Comparison of ENCODE assay signal across 22 cellular contexts in the genomic region with DNA sequence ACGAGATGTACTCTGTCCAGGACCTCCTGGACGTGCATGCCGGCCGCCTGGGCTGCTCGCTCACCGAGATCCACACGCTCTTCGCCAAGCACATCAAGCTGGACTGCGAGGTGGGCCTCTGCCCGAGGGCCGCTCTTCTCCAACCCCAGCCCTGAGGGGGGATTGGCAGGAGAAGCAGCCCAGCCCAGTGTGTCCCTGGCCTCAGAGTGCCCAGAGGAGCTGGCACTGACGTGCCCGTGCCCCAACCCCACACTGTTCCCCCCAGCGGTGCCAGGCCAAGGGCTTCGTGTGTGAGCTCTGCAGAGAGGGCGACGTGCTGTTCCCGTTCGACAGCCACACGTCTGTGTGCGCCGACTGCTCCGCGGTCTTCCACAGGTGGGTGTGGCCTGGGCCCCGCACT. TPM values are rescaled to one million over a fixed set of nuclear protein-coding genes. Genes with fewer than 3 reads are reported as not detected.
A peak's percentile ranks its signal among the peaks of the same experiment; 100 is the strongest.
DNase-seq lines count a peak whose midpoint lies in the region; ATAC-seq, FAIRE-seq and TF ChIP-seq lines count a peak whose summit lies in the region.
"Had no signal": no experiment of that assay in that cellular context is flagged by ENCODE, and none has a peak within 500 bp of the region (broad histone marks: within the 10 kb centered on the region; RNA-seq: fewer than 3 reads in every experiment).

No MANE protein-coding gene starts in this region.

- no peak for TF ChIP-seq EP300 in HepG2 (IDR thresholded peaks at IDR 0.05; ENCODE audit: low read depth in 2 of 2, low read length in 2 of 2)
- no peak for TF ChIP-seq EP300 in HepG2 (CRISPR knock-in tag; IDR thresholded peaks at IDR 0.05; ENCODE audit: borderline replicate concordance)

- H4K20me1 ChIP-seq in HepG2 (ENCODE audit: insufficient read depth, low read length) (no peaks in the 10 kb centered on the region), osteoblast (ENCODE audit: insufficient read depth, low read length) (no peaks in the 10 kb centered on the region)

- POLR2A ChIA-PET in HEK293 (lab: Yijun Ruan, JAX) = no interaction called here
- POLR2A ChIA-PET in HepG2 (lab: Yijun Ruan, JAX) = interaction anchor here (1.3 kb wide), 1 partner anchor 10 kb away, joined by 5 read pairs; no protein-coding TSS in a partner anchor

- H3K4me1 ChIP-seq in HEK293 (ENCODE audit: control insufficient read depth, insufficient read depth, low read length) (no peaks in the 10 kb centered on the region), HepG2 (ENCODE audit: insufficient read depth, low read length) (no peaks in the 10 kb centered on the region), osteoblast (ENCODE audit: insufficient read depth, low read length) (no peaks in the 10 kb centered on the region), lower lobe of right lung (no peaks in the 10 kb centered on the region)
- H3K4me1 ChIP-seq: A549, Caco-2 had no signal

- intact Hi-C loops in HepG2 (cut with micrococcal nuclease; ENCODE audit: unreplicated experiment) (no loop called here), lower lobe of right lung (cut with DNase I) (no loop called here)

- no peak for TF ChIP-seq RAD21 in HepG2 (CRISPR knock-in tag; IDR thresholded peaks at IDR 0.05)

- H3K79me2 ChIP-seq in HepG2 (ENCODE audit: insufficient read depth, low read length) (no peaks in the 10 kb centered on the region), osteoblast (ENCODE audit: insufficient read depth, low read length) (no peaks in the 10 kb centered on the region)

- H3K4me3 ChIP-seq in HEK293 (ENCODE audit: low read depth, low read length) (no peak overlapping the region), HepG2 (replicated peaks in 1 of 3; ENCODE audit: insufficient read depth in 1 of 3, low read depth in 2 of 3, low read length in 3 of 3) (no peak overlapping the region), osteoblast (ENCODE audit: insufficient read depth, low read length) (no peak overlapping the region), lower lobe of right lung (no peak overlapping the region)
- H3K4me3 ChIP-seq: A549; BLaER1 treated with 17β-estradiol and CSF1 and Interleukin-3, amounts not matched to agents 10 nM and 100 nM had no signal

- no peak for ATAC-seq in HepG2
- ATAC-seq in GM21737 (IDR thresholded peaks at IDR 0.05; ENCODE audit: unreplicated experiment) = no peak
- ATAC-seq in lower lobe of right lung = no peak
- ATAC-seq: A549; CD8-positive, alpha-beta T cell had no signal

- TF ChIP-seq POLR2A in HepG2 (IDR thresholded peaks at IDR 0.05; ENCODE audit: insufficient read depth in 1 of 2, low read depth in 2 of 2, low read length in 2 of 2) = no peak

- H3K27ac ChIP-seq in HEK293 (ENCODE audit: extremely low read depth, low read depth, low read length) (no peak overlapping the region), HepG2 (ENCODE audit: extremely low read length, insufficient read depth, low read length) (no peak overlapping the region), osteoblast (ENCODE audit: low read depth, low read length) (no peak overlapping the region), lower lobe of right lung (no peak overlapping the region)
- H3K27ac ChIP-seq: 22Rv1; A549; BLaER1 treated with 17β-estradiol and CSF1 and Interleukin-3, amounts not matched to agents 10 nM and 100 nM; C4-2B had no signal

- CTCF ChIA-PET in HEK293 (lab: Yijun Ruan, JAX) (interaction anchor here (0.7 kb wide), 1 partner anchor 34 kb away, joined by 3 read pairs; no protein-coding TSS in a partner anchor), HepG2 (lab: Yijun Ruan, JAX; ENCODE audit: low intra/inter-chr PET ratio, low total read pairs) (no interaction called here)

- in situ Hi-C loops in HepG2 (cut with HindIII; ENCODE audit: extremely low pct_ligation_motif_present, low pct_unique_long_range_greater_than_20kb) = no loop called here

- WGBS in HepG2 (ENCODE audit: low lambda C conversion rate) = 96% methylated on average over 17 of the region's 25 CpGs

- FAIRE-seq in HepG2 (lab: Jason Lieb, UNC) = no peak
- FAIRE-seq: A549, D721Med, G401.6, GM12891, GM19239 had no signal

- H3K9me3 ChIP-seq in HEK293 (ENCODE audit: control insufficient read depth, insufficient read depth, low read depth, low read length) (no peaks in the 10 kb centered on the region), HepG2 (ENCODE audit: low read length) (no peaks in the 10 kb centered on the region), osteoblast (ENCODE audit: low read depth, low read length) (no peaks in the 10 kb centered on the region), lower lobe of right lung (no peaks in the 10 kb centered on the region)
- H3K9me3 ChIP-seq: A549; BLaER1 treated with 17β-estradiol and CSF1 and Interleukin-3, amounts not matched to agents 10 nM and 100 nM; Caco-2 had no signal

- DNase-seq in epidermal melanocyte (ENCODE audit: insufficient read length, low spot score) (peak; percentile 3), HepG2 (ENCODE audit: low spot score) (no peak), osteoblast (ENCODE audit: insufficient read length, low spot score, missing footprints) (peak; percentile 79), amniotic stem cell (lab: John Stamatoyannopoulos, UW) (no peak), lower lobe of right lung (no peak)
- DNase-seq: AML-193; Caco-2; Calu3; CD4-positive, alpha-beta T cell; CD8-positive, alpha-beta T cell; DMS79 treated with DMSO at 0.1 percent for 48 hours; GF-D8 had no signal

- TF ChIP-seq CTCF in HEK293 (tag by site-specific recombination; IDR thresholded peaks at IDR 0.05) (no peak), HepG2 (CRISPR knock-in tag; IDR thresholded peaks at IDR 0.05) (no peak), osteoblast (IDR thresholded peaks at IDR 0.05; ENCODE audit: extremely low read depth, low read depth, low read length) (no peak), lower lobe of right lung (IDR thresholded peaks at IDR 0.05) (no peak)

- no peak overlapping the region for H2AFZ ChIP-seq in HepG2 (ENCODE audit: low read length)
- no peak overlapping the region for H2AFZ ChIP-seq in osteoblast (ENCODE audit: low read length)

- H3K27me3 ChIP-seq in HepG2 (ENCODE audit: control insufficient read depth in 1 of 2, insufficient read depth in 2 of 2, low read length in 2 of 2) (no peaks in the 10 kb centered on the region), osteoblast (ENCODE audit: insufficient read depth, low read length) (no peaks in the 10 kb centered on the region), lower lobe of right lung (ENCODE audit: low read depth) (no peaks in the 10 kb centered on the region)
- H3K27me3 ChIP-seq: BLaER1 treated with 17β-estradiol and CSF1 and Interleukin-3, amounts not matched to agents 10 nM and 100 nM had no signal

- H3K9ac ChIP-seq in HepG2 (ENCODE audit: insufficient read depth, low read depth, low read length) = no peak overlapping the region

- no peak overlapping the region for H3K4me2 ChIP-seq in HepG2 (ENCODE audit: low read depth, low read length)
- no peak overlapping the region for H3K4me2 ChIP-seq in osteoblast (ENCODE audit: insufficient read depth, low read length)
- H3K4me2 ChIP-seq: A549; BLaER1 treated with 17β-estradiol and CSF1 and Interleukin-3, amounts not matched to agents 10 nM and 100 nM had no signal

- BruUV-seq in HepG2 (replicated peaks; lab: Mats Ljungman, UMichigan) = no TSS peak

- H3K36me3 ChIP-seq in HEK293 (ENCODE audit: control insufficient read depth in 2 of 2, insufficient read depth in 1 of 2, low read length in 2 of 2) (peaks cover 2 to 57% of the 10 kb centered on the region in 2 experiments; a peak in 2 of 3 replicates), HepG2 (replicated peaks in 1 of 2; ENCODE audit: control insufficient read depth in 1 of 2, insufficient read depth in 2 of 2, low read length in 2 of 2) (peaks cover 13 to 16% of the 10 kb centered on the region in 2 experiments; a peak in 4 of 5 replicates), osteoblast (ENCODE audit: insufficient read depth, low read length) (peaks cover under 1% of the 10 kb centered on the region), lower lobe of right lung (peaks cover 57% of the 10 kb centered on the region)

RNA-seq across cellular contexts. Expression of gene DEF8, which starts 15.6 kb away (rescaled TPM):
- total RNA-seq in HepG2 (2016; rRNA removed; fragmentation: Illumina TruSeq; extraction: Trizol) (98.5 and 107 TPM in 2 replicates), osteoblast (48.6 and 48.9 TPM in 2 replicates), lower lobe of right lung (66.0 TPM)
- total RNA-seq in HepG2 (2016; cell fraction: cytosol; rRNA removed; fragmentation: Illumina TruSeq; extraction: Trizol; ENCODE audit: low read depth) = 134 and 176 TPM in 2 replicates
- 103 and 113 TPM in 2 replicates for total RNA-seq in HepG2 (2016; cell fraction: insoluble cytoplasmic fraction; rRNA removed; fragmentation: Illumina TruSeq; extraction: Trizol)
- total RNA-seq in HepG2 (2016; cell fraction: membrane; rRNA removed; fragmentation: Illumina TruSeq; extraction: Trizol) = 127 and 160 TPM in 2 replicates
- total RNA-seq in HepG2 (2016; cell fraction: nucleus; rRNA removed; fragmentation: Illumina TruSeq; extraction: Trizol) = 48.8 and 61.5 TPM in 2 replicates
- 98.2 and 108 TPM in 2 replicates for polyA plus RNA-seq in HepG2 (2011; rRNA removed)
- polyA plus RNA-seq in HepG2 (2011; cell fraction: cytosol; rRNA removed) = 100 and 138 TPM in 2 replicates
- 490 and 545 TPM in 2 replicates for polyA plus RNA-seq in HepG2 (2011; cell fraction: nucleus; rRNA removed)
- polyA plus RNA-seq in HepG2 (2012) = 37.2 and 56.0 TPM in 2 replicates
- 170 and 205 TPM in 2 replicates for polyA plus RNA-seq in HepG2 (2016; cell fraction: cytosol; fragmentation: Illumina TruSeq; extraction: Trizol; ENCODE audit: low read depth)
- 116 and 132 TPM in 2 replicates for polyA plus RNA-seq in HepG2 (2016; cell fraction: insoluble cytoplasmic fraction; fragmentation: Illumina TruSeq; extraction: Trizol; ENCODE audit: low read depth)
- 126 and 153 TPM in 2 replicates for polyA plus RNA-seq in HepG2 (2016; cell fraction: membrane; fragmentation: Illumina TruSeq; extraction: Trizol; ENCODE audit: low read depth)
- polyA plus RNA-seq in HepG2 (2016; cell fraction: nucleus; fragmentation: Illumina TruSeq; extraction: Trizol; ENCODE audit: insufficient read depth, low read depth) = 123 and 136 TPM in 2 replicates
- 22.3 and 116 TPM in 2 replicates for polyA minus RNA-seq in HepG2 (2011; rRNA and poly(A)+ RNA removed; ENCODE audit: low replicate concordance)
- 31.8 and 36.4 TPM in 2 replicates for polyA minus RNA-seq in HepG2 (2011; cell fraction: cytosol; rRNA and poly(A)+ RNA removed)
- 46.0 and 51.1 TPM in 2 replicates for polyA minus RNA-seq in HepG2 (2011; cell fraction: nucleus; rRNA and poly(A)+ RNA removed)

RNA-seq across cellular contexts. Expression of gene TUBB3, which starts 41.1 kb away (rescaled TPM):
- total RNA-seq in HepG2 (2016; rRNA removed; fragmentation: Illumina TruSeq; extraction: Trizol) (161 and 185 TPM in 2 replicates), osteoblast (166 and 239 TPM in 2 replicates), lower lobe of right lung (2.1 TPM)
- 94.2 and 96.8 TPM in 2 replicates for total RNA-seq in HepG2 (2016; cell fraction: cytosol; rRNA removed; fragmentation: Illumina TruSeq; extraction: Trizol; ENCODE audit: low read depth)
- 145 and 195 TPM in 2 replicates for total RNA-seq in HepG2 (2016; cell fraction: insoluble cytoplasmic fraction; rRNA removed; fragmentation: Illumina TruSeq; extraction: Trizol)
- total RNA-seq in HepG2 (2016; cell fraction: membrane; rRNA removed; fragmentation: Illumina TruSeq; extraction: Trizol) = 140 and 142 TPM in 2 replicates
- 81.3 and 94.7 TPM in 2 replicates for total RNA-seq in HepG2 (2016; cell fraction: nucleus; rRNA removed; fragmentation: Illumina TruSeq; extraction: Trizol)
- polyA plus RNA-seq in HepG2 (2011; rRNA removed) = 110 and 152 TPM in 2 replicates
- 84.2 and 120 TPM in 2 replicates for polyA plus RNA-seq in HepG2 (2011; cell fraction: cytosol; rRNA removed)
- polyA plus RNA-seq in HepG2 (2011; cell fraction: nucleus; rRNA removed) = 168 and 179 TPM in 2 replicates
- 45.2 and 119 TPM in 2 replicates for polyA plus RNA-seq in HepG2 (2012)
- polyA plus RNA-seq in HepG2 (2016; cell fraction: cytosol; fragmentation: Illumina TruSeq; extraction: Trizol; ENCODE audit: low read depth) = 63.1 and 64.3 TPM in 2 replicates
- polyA plus RNA-seq in HepG2 (2016; cell fraction: insoluble cytoplasmic fraction; fragmentation: Illumina TruSeq; extraction: Trizol; ENCODE audit: low read depth) = 127 and 159 TPM in 2 replicates
- 87.3 and 99.0 TPM in 2 replicates for polyA plus RNA-seq in HepG2 (2016; cell fraction: membrane; fragmentation: Illumina TruSeq; extraction: Trizol; ENCODE audit: low read depth)
- 138 and 154 TPM in 2 replicates for polyA plus RNA-seq in HepG2 (2016; cell fraction: nucleus; fragmentation: Illumina TruSeq; extraction: Trizol; ENCODE audit: insufficient read depth, low read depth)
- polyA minus RNA-seq in HepG2 (2011; rRNA and poly(A)+ RNA removed; ENCODE audit: low replicate concordance) = 34.9 and 340 TPM in 2 replicates
- polyA minus RNA-seq in HepG2 (2011; cell fraction: cytosol; rRNA and poly(A)+ RNA removed) = 99.4 and 107 TPM in 2 replicates
- polyA minus RNA-seq in HepG2 (2011; cell fraction: nucleus; rRNA and poly(A)+ RNA removed) = 34.8 and 42.6 TPM in 2 replicates

RNA-seq across cellular contexts. Expression of gene MC1R, which starts 45.5 kb away (rescaled TPM):
- 7.2 and 9.1 TPM in 2 replicates for total RNA-seq in HepG2 (2016; rRNA removed; fragmentation: Illumina TruSeq; extraction: Trizol)
- total RNA-seq in HepG2 (2016; cell fraction: cytosol; rRNA removed; fragmentation: Illumina TruSeq; extraction: Trizol; ENCODE audit: low read depth) = 3.5 and 3.7 TPM in 2 replicates
- total RNA-seq in HepG2 (2016; cell fraction: insoluble cytoplasmic fraction; rRNA removed; fragmentation: Illumina TruSeq; extraction: Trizol) = 8.1 and 8.7 TPM in 2 replicates
- total RNA-seq in HepG2 (2016; cell fraction: membrane; rRNA removed; fragmentation: Illumina TruSeq; extraction: Trizol) = 8.1 and 9.5 TPM in 2 replicates
- 7.2 and 7.7 TPM in 2 replicates for total RNA-seq in HepG2 (2016; cell fraction: nucleus; rRNA removed; fragmentation: Illumina TruSeq; extraction: Trizol)
- polyA plus RNA-seq in HepG2 (2011; rRNA removed) = 14.8 and 20.0 TPM in 2 replicates
- polyA plus RNA-seq in HepG2 (2011; cell fraction: cytosol; rRNA removed) = 14.8 and 18.9 TPM in 2 replicates
- 89.3 and 96.4 TPM in 2 replicates for polyA plus RNA-seq in HepG2 (2011; cell fraction: nucleus; rRNA removed)
- 6.5 and 12.0 TPM in 2 replicates for polyA plus RNA-seq in HepG2 (2012)
- polyA plus RNA-seq in HepG2 (2016; cell fraction: cytosol; fragmentation: Illumina TruSeq; extraction: Trizol; ENCODE audit: low read depth) = 2.9 and 3.1 TPM in 2 replicates
- 6.7 and 7.1 TPM in 2 replicates for polyA plus RNA-seq in HepG2 (2016; cell fraction: insoluble cytoplasmic fraction; fragmentation: Illumina TruSeq; extraction: Trizol; ENCODE audit: low read depth)
- polyA plus RNA-seq in HepG2 (2016; cell fraction: membrane; fragmentation: Illumina TruSeq; extraction: Trizol; ENCODE audit: low read depth) = 6.5 and 7.5 TPM in 2 replicates
- 17.7 and 19.3 TPM in 2 replicates for polyA plus RNA-seq in HepG2 (2016; cell fraction: nucleus; fragmentation: Illumina TruSeq; extraction: Trizol; ENCODE audit: insufficient read depth, low read depth)
- 23.7 and 30.7 TPM in 2 replicates for polyA minus RNA-seq in HepG2 (2011; rRNA and poly(A)+ RNA removed; ENCODE audit: low replicate concordance)
- 5.4 and 5.5 TPM in 2 replicates for polyA minus RNA-seq in HepG2 (2011; cell fraction: cytosol; rRNA and poly(A)+ RNA removed)
- polyA minus RNA-seq in HepG2 (2011; cell fraction: nucleus; rRNA and poly(A)+ RNA removed) = 16.0 and 17.0 TPM in 2 replicates
- 4.7 and 5.1 TPM in 2 replicates for total RNA-seq in osteoblast
- total RNA-seq in lower lobe of right lung = 5.3 TPM

RNA-seq across cellular contexts. Expression of gene DBNDD1, which starts 55.1 kb away (rescaled TPM):
- 13.0 and 17.0 TPM in 2 replicates for total RNA-seq in HepG2 (2016; rRNA removed; fragmentation: Illumina TruSeq; extraction: Trizol)
- 18.8 and 21.7 TPM in 2 replicates for total RNA-seq in HepG2 (2016; cell fraction: cytosol; rRNA removed; fragmentation: Illumina TruSeq; extraction: Trizol; ENCODE audit: low read depth)
- total RNA-seq in HepG2 (2016; cell fraction: insoluble cytoplasmic fraction; rRNA removed; fragmentation: Illumina TruSeq; extraction: Trizol) = 11.4 and 16.1 TPM in 2 replicates
- 40.2 and 47.3 TPM in 2 replicates for total RNA-seq in HepG2 (2016; cell fraction: membrane; rRNA removed; fragmentation: Illumina TruSeq; extraction: Trizol)
- 7.6 and 10.0 TPM in 2 replicates for total RNA-seq in HepG2 (2016; cell fraction: nucleus; rRNA removed; fragmentation: Illumina TruSeq; extraction: Trizol)
- polyA plus RNA-seq in HepG2 (2011; rRNA removed) = 40.4 and 51.0 TPM in 2 replicates
- polyA plus RNA-seq in HepG2 (2011; cell fraction: cytosol; rRNA removed) = 44.2 and 56.2 TPM in 2 replicates
- 31.7 and 32.2 TPM in 2 replicates for polyA plus RNA-seq in HepG2 (2011; cell fraction: nucleus; rRNA removed)
- 16.4 and 30.0 TPM in 2 replicates for polyA plus RNA-seq in HepG2 (2012)
- polyA plus RNA-seq in HepG2 (2016; cell fraction: cytosol; fragmentation: Illumina TruSeq; extraction: Trizol; ENCODE audit: low read depth) = 60.8 and 72.2 TPM in 2 replicates
- 33.1 and 40.9 TPM in 2 replicates for polyA plus RNA-seq in HepG2 (2016; cell fraction: insoluble cytoplasmic fraction; fragmentation: Illumina TruSeq; extraction: Trizol; ENCODE audit: low read depth)
- 102 TPM in 2 replicates for polyA plus RNA-seq in HepG2 (2016; cell fraction: membrane; fragmentation: Illumina TruSeq; extraction: Trizol; ENCODE audit: low read depth)
- 31.0 and 33.1 TPM in 2 replicates for polyA plus RNA-seq in HepG2 (2016; cell fraction: nucleus; fragmentation: Illumina TruSeq; extraction: Trizol; ENCODE audit: insufficient read depth, low read depth)
- polyA minus RNA-seq in HepG2 (2011; rRNA and poly(A)+ RNA removed; ENCODE audit: low replicate concordance) = 5.9 and 53.2 TPM in 2 replicates
- polyA minus RNA-seq in HepG2 (2011; cell fraction: cytosol; rRNA and poly(A)+ RNA removed) = 23.0 and 26.9 TPM in 2 replicates
- 9.8 and 13.2 TPM in 2 replicates for polyA minus RNA-seq in HepG2 (2011; cell fraction: nucleus; rRNA and poly(A)+ RNA removed)
- total RNA-seq in osteoblast = 0.29 and 1.1 TPM in 2 replicates
- total RNA-seq in lower lobe of right lung = 4.2 TPM

Comparison
In these comparisons a context has a peak if more than half of its experiments do, and no peak if none do; other contexts are left out.
1. DNase-seq: peak in epidermal melanocyte (single experiment) and osteoblast (single experiment); none in HepG2 (single experiment), amniotic stem cell (single experiment) and lower lobe of right lung (single experiment).
2. RNA of gene TUBB3, which starts 41.1 kb away (total RNA-seq): 81.3 to 195 TPM in HepG2 and 166 to 239 TPM in osteoblast; 2.1 TPM in lower lobe of right lung (single experiment); every median in the first group is over 10 times any median in the second.